In genomic region chr16:23362460-23363317, GRCh38 we compare ENCODE assay signal across 13 cellular contexts.
DNase-seq lines count a peak whose midpoint lies in the region; ATAC-seq, FAIRE-seq and TF ChIP-seq lines count a peak whose summit lies in the region.
"Had no signal": no experiment of that assay in that cellular context is flagged by ENCODE, and none has a peak within 500 bp of the region (broad histone marks: within the 10 kb centered on the region; RNA-seq: fewer than 3 reads in every experiment).

No MANE protein-coding gene starts in this region.

- WGBS in esophagus, 2 donors = 42 to 53% methylated on average over 11 of the region's 11 CpGs
- 24 to 26% methylated on average over 11 of the region's 11 CpGs for WGBS in pancreas, 2 donors

- no peak for FAIRE-seq in pancreas (lab: Jason Lieb, UNC)

- no peaks in the 10 kb centered on the region for H3K9me3 Mint-ChIP-seq in Calu3 (ENCODE audit: low read depth, unreplicated experiment)
- H3K9me3 Mint-ChIP-seq: nephron had no signal

- no peaks in the 10 kb centered on the region for H3K36me3 Mint-ChIP-seq in Calu3 (ENCODE audit: insufficient read depth, unreplicated experiment)

- H3K4me1 ChIP-seq in esophagus (ENCODE audit: control insufficient read depth in 2 of 2, insufficient read depth in 2 of 2, low read length in 1 of 2) = peaks cover 5% of the 10 kb centered on the region in 2 donors
- peaks cover 0 to 33% (median 5%) of the 10 kb centered on the region in 3 donors for H3K4me1 ChIP-seq in pancreas

- CTCF ChIA-PET in Calu3 (lab: Charles Lee) = interaction anchor here (0.8 to 1.4 kb wide), 2 partner anchors 12 to 16 kb away, joined by 3 to 5 read pairs; no protein-coding TSS in a partner anchor

- H3K9me3 ChIP-seq in esophagus (ENCODE audit: control insufficient read depth in 2 of 2, insufficient read depth in 1 of 2, low read depth in 1 of 2, low read length in 1 of 2) = no peaks in the 10 kb centered on the region
- no peaks in the 10 kb centered on the region for H3K9me3 ChIP-seq in pancreas
- H3K9me3 ChIP-seq in MG63 = no peaks in the 10 kb centered on the region
- H3K9me3 ChIP-seq: BLaER1 had no signal

- ATAC-seq in pancreas (peak; percentile 65 to 82 (median 76)), HG03521 (IDR thresholded peaks at IDR 0.05; ENCODE audit: unreplicated experiment) (no peak)

- H3K27me3 ChIP-seq in esophagus (ENCODE audit: control insufficient read depth in 1 of 2, insufficient read depth in 2 of 2, low read length in 2 of 2) (no peaks in the 10 kb centered on the region), pancreas (no peaks in the 10 kb centered on the region), MG63 (no peaks in the 10 kb centered on the region)
- H3K27me3 ChIP-seq: BLaER1 had no signal

- TF ChIP-seq CTCF in Calu3 (IDR thresholded peaks at IDR 0.05; ENCODE audit: unreplicated experiment) (no peak), pancreas (IDR thresholded peaks at IDR 0.05) (no peak)

- no peak overlapping the region for H3K4me3 Mint-ChIP-seq in Calu3 (ENCODE audit: low read depth, unreplicated experiment)
- H3K4me3 Mint-ChIP-seq: nephron had no signal

- H3K4me1 Mint-ChIP-seq in Calu3 (ENCODE audit: low read depth, unreplicated experiment) = peaks cover 22% of the 10 kb centered on the region
- H3K4me1 Mint-ChIP-seq: nephron had no signal

- H3K36me3 ChIP-seq in esophagus (ENCODE audit: control insufficient read depth in 2 of 2, insufficient read depth in 2 of 2, low read length in 1 of 2) (peaks cover 0 to 2% of the 10 kb centered on the region in 2 donors), pancreas (no peaks in the 10 kb centered on the region), MG63 (no peaks in the 10 kb centered on the region)
- H3K36me3 ChIP-seq: BLaER1 had no signal

- no peaks in the 10 kb centered on the region for H3K27me3 Mint-ChIP-seq in Calu3 (ENCODE audit: unreplicated experiment)

- BruUV-seq in Calu3 (replicated peaks; lab: Mats Ljungman, UMichigan) = no TSS peak

- intact Hi-C loops in Calu3 (cut with micrococcal nuclease; ENCODE audit: unreplicated experiment) (no loop called here), pancreas (cut with DNase I) (no loop called here)

- no peak overlapping the region for H3K4me3 ChIP-seq in esophagus (ENCODE audit: low read depth in 1 of 2, low read length in 2 of 2)
- no peak overlapping the region for H3K4me3 ChIP-seq in pancreas
- H3K4me3 ChIP-seq in MG63 = no peak overlapping the region
- H3K4me3 ChIP-seq: BLaER1 had no signal

- H3K27ac ChIP-seq in esophagus (ENCODE audit: low read depth in 2 of 2, low read length in 1 of 2) (peak overlapping the region; percentile 26 to 34), pancreas (peak overlapping the region; percentile 16 to 70 (median 44))
- H3K27ac ChIP-seq: BLaER1 had no signal

- H3K27ac Mint-ChIP-seq in Calu3 (ENCODE audit: unreplicated experiment) = no peak overlapping the region
- H3K27ac Mint-ChIP-seq: nephron had no signal

- DNase-seq in Calu3 (peak; percentile 21), NCI-H2196 treated with DMSO at 0.1 percent for 48 hours (lab: John Stamatoyannopoulos, UW; ENCODE audit: unreplicated experiment) (peak; percentile 79), pancreas (peak in 5 of 6 donors; percentile 50 to 72 (median 60)), AG20443 (ENCODE audit: low spot score) (no peak), HuH-7 (ENCODE audit: low spot score) (no peak), MG63 (no peak)
- DNase-seq: central memory CD4-positive, alpha-beta T cell; head of caudate nucleus; NCI-H187 treated with DMSO at 0.1 percent for 48 hours had no signal

Comparison
In these comparisons a context has a peak if more than half of its experiments do, and no peak if none do; other contexts are left out.
1. DNase-seq: peak in Calu3 (single experiment), NCI-H2196 treated with DMSO at 0.1 percent for 48 hours (single experiment) and pancreas (5 of 6); none in AG20443 (single experiment), HuH-7 (single experiment) and MG63 (single experiment).